15 cellular contexts compared by ENCODE assay signal in genomic region chr15:36585774-36586173, GRCh38.
"Had no signal": no experiment of that assay in that cellular context is flagged by ENCODE, and none has a peak within 500 bp of the region (broad histone marks: within the 10 kb centered on the region; RNA-seq: fewer than 3 reads in every experiment).

No MANE protein-coding gene starts in this region.

- ATAC-seq: activated CD8-positive, alpha-beta T cell treated with anti-CD3 and anti-CD28 coated beads, Interleukin-2, amount 10 ng/mL, durations not matched to agents 7 days and 5 days; body of pancreas had no signal

- H3K4me3 Mint-ChIP-seq: activated CD8-positive, alpha-beta T cell treated with anti-CD3 and anti-CD28 coated beads, Interleukin-2, amount 10 ng/mL, durations not matched to agents 7 days and 5 days; activated naive CD4-positive, alpha-beta T cell treated with anti-CD3 and anti-CD28 coated beads, Interleukin-2, amount 50 U/mL, for 24 hours; nephron had no signal

- H3K9me3 ChIP-seq: body of pancreas, thyroid gland, vagina had no signal

- H3K9me3 Mint-ChIP-seq: activated naive CD4-positive, alpha-beta T cell treated with anti-CD3 and anti-CD28 coated beads, Interleukin-2, amount 50 U/mL, for 24 hours; activated T-helper 2 cell treated with anti-CD3 and anti-CD28 coated beads, Interferon-gamma antibody, Interleukin-2, Interleukin-4, amounts not matched to agents 10 μg/mL and 5 μg/mL and 100 μg/mL, durations not matched to agents 14 hours and 24 hours and 36 hours; nephron had no signal

- H3K27ac ChIP-seq: body of pancreas, thyroid gland, vagina had no signal

- H3K4me3 ChIP-seq: body of pancreas, thyroid gland, vagina had no signal

- DNase-seq: activated CD4-positive, alpha-beta T cell treated with anti-CD3 and anti-CD28 coated beads for 1 hour; activated CD8-positive, alpha-beta T cell treated with anti-CD3 and anti-CD28 coated beads, Interleukin-2, amount 10 ng/mL, durations not matched to agents 7 days and 5 days; amniotic stem cell; body of pancreas; effector memory CD4-positive, alpha-beta T cell; occipital lobe; stimulated activated CD4-positive, alpha-beta T cell treated with anti-CD3 and anti-CD28 coated beads, Interleukin-4, amount 100 ng/mL, for 1 hour; stimulated activated CD8-positive, alpha-beta memory T cell treated with anti-CD3 and anti-CD28 coated beads, Interleukin-4, amount 100 ng/mL, for 48 hours; T-helper 9 cell; thyroid gland had no signal

- H3K27ac Mint-ChIP-seq: activated CD8-positive, alpha-beta T cell treated with anti-CD3 and anti-CD28 coated beads, Interleukin-2, amount 10 ng/mL, durations not matched to agents 7 days and 5 days; activated naive CD4-positive, alpha-beta T cell treated with anti-CD3 and anti-CD28 coated beads, Interleukin-2, amount 50 U/mL, for 24 hours; activated T-helper 2 cell treated with anti-CD3 and anti-CD28 coated beads, Interferon-gamma antibody, Interleukin-2, Interleukin-4, amounts not matched to agents 10 μg/mL and 5 μg/mL and 100 μg/mL, durations not matched to agents 14 hours and 24 hours and 36 hours; nephron; progenitor cell of endocrine pancreas had no signal

- H3K27me3 Mint-ChIP-seq: activated naive CD4-positive, alpha-beta T cell treated with anti-CD3 and anti-CD28 coated beads, Interleukin-2, amount 50 U/mL, for 24 hours; progenitor cell of endocrine pancreas had no signal

- H3K36me3 ChIP-seq: thyroid gland, vagina had no signal

- H3K4me1 ChIP-seq: thyroid gland had no signal

- H3K27me3 ChIP-seq: body of pancreas, thyroid gland, vagina had no signal
